Comparison of ENCODE assay signal across 29 cellular contexts in genomic region chr2:152263902-152264301, GRCh38.
A peak's percentile ranks its signal among the peaks of the same experiment; 100 is the strongest.
DNase-seq lines count a peak whose midpoint lies in the region; ATAC-seq, FAIRE-seq and TF ChIP-seq lines count a peak whose summit lies in the region.
"Had no signal": no experiment of that assay in that cellular context is flagged by ENCODE, and none has a peak within 500 bp of the region (broad histone marks: within the 10 kb centered on the region; RNA-seq: fewer than 3 reads in every experiment).

No MANE protein-coding gene starts in this region.

- peak in 3 of 4 donors; percentile 40 to 63 (median 63) for ATAC-seq in pancreas
- ATAC-seq: A549; CD8-positive, alpha-beta T cell had no signal

- H3K9me3 ChIP-seq in pancreas = no peaks in the 10 kb centered on the region
- H3K9me3 ChIP-seq: BE2C had no signal

- intact Hi-C loops in pancreas (cut with DNase I) = no loop called here

- H3K4me1 ChIP-seq in pancreas = peaks cover 0 to 4% (median 0%) of the 10 kb centered on the region in 3 donors
- H3K4me1 ChIP-seq: A549; BE2C; BLaER1; BLaER1 treated with 17β-estradiol and CSF1 and Interleukin-3, amounts not matched to agents 10 nM and 100 nM; Caco-2 had no signal

- TF ChIP-seq CTCF in pancreas (IDR thresholded peaks at IDR 0.05) = no peak

- no peak for FAIRE-seq in pancreas (lab: Jason Lieb, UNC)
- FAIRE-seq: A204.1, A549, D721Med had no signal

- no peak overlapping the region for H3K27ac ChIP-seq in pancreas
- H3K27ac ChIP-seq: 22Rv1; A549; BLaER1; BLaER1 treated with 17β-estradiol and CSF1 and Interleukin-3, amounts not matched to agents 10 nM and 100 nM; C4-2B had no signal

- H3K36me3 ChIP-seq in pancreas = no peaks in the 10 kb centered on the region
- H3K36me3 ChIP-seq: BE2C; BLaER1; BLaER1 treated with 17β-estradiol and CSF1 and Interleukin-3, amounts not matched to agents 10 nM and 100 nM had no signal

- no peak overlapping the region for H3K4me3 ChIP-seq in pancreas
- H3K4me3 ChIP-seq: A549; BLaER1; BLaER1 treated with 17β-estradiol and CSF1 and Interleukin-3, amounts not matched to agents 10 nM and 100 nM had no signal

- no peaks in the 10 kb centered on the region for H3K27me3 ChIP-seq in pancreas
- H3K27me3 ChIP-seq: BE2C; BLaER1; BLaER1 treated with 17β-estradiol and CSF1 and Interleukin-3, amounts not matched to agents 10 nM and 100 nM had no signal

- DNase-seq in pancreas (no peak), cerebellar nuclear complex (lab: John Stamatoyannopoulos, UW) (no peak)
- DNase-seq: 8988T; ACHN; AML-193; BE2C; C1 segment of cervical spinal cord; Caco-2; Calu3; CD4-positive, alpha-beta memory T cell; CD4-positive, alpha-beta T cell; CD4-positive, CD25-positive, alpha-beta regulatory T cell; CD8-positive, alpha-beta memory T cell; CD8-positive, alpha-beta T cell; COR-L47; DMS 273 treated with DMSO at 0.1 percent for 48 hours; DMS153; DMS53; DMS79; DMS79 treated with DMSO at 0.1 percent for 48 hours; DND-41; EL had no signal
